Comparison of ENCODE assay signal across 4 cellular contexts in genomic region chr4:186551849-186552248, GRCh38. TPM values are rescaled to one million over a fixed set of nuclear protein-coding genes. Genes with fewer than 3 reads are reported as not detected.
"Had no signal": no experiment of that assay in that cellular context is flagged by ENCODE, and none has a peak within 500 bp of the region (broad histone marks: within the 10 kb centered on the region; RNA-seq: fewer than 3 reads in every experiment).

No MANE protein-coding gene starts in this region.

- DNase-seq: GDM1, GF-D8 had no signal

- ATAC-seq: GM12878 had no signal

- H3K4me3 ChIP-seq: GM12878 had no signal

RNA-seq across cellular contexts. Expression of gene MTNR1A, which starts 3.5 kb away (rescaled TPM):
- total RNA-seq: G401, GM12878 had no signal
